1 cellular context compared by ENCODE assay signal in genomic region chr20:63738687-63739128, GRCh38.
A peak's percentile ranks its signal among the peaks of the same experiment; 100 is the strongest.
TF ChIP-seq lines count a peak whose summit lies in the region.

No MANE protein-coding gene starts in this region.

TF ChIP-seq in WTC11, 78 proteins besides CTCF, POLR2A, EP300 and RAD21 (continued from another document):
- TF ChIP-seq PRDM15 (CRISPR knock-in tag; IDR thresholded peaks at IDR 0.05) = peak; percentile 24; the same call in 1 of the 2 replicates
- no peak for TF ChIP-seq AFF4 (CRISPR knock-in tag; IDR thresholded peaks at IDR 0.05; ENCODE audit: borderline replicate concordance)
- TF ChIP-seq HMGXB4 (CRISPR knock-in tag; IDR thresholded peaks at IDR 0.05) = no peak
- no peak for TF ChIP-seq KAT7 (CRISPR knock-in tag; IDR thresholded peaks at IDR 0.05; ENCODE audit: borderline replicate concordance)
- TF ChIP-seq E2F1 (CRISPR knock-in tag; IDR thresholded peaks at IDR 0.05) = no peak
- TF ChIP-seq SP1 (CRISPR knock-in tag; conservative IDR thresholded peaks at IDR 0.05) = 0 out of 2 replicates have a peak, but pooled peaks have one; percentile 17
- TF ChIP-seq ESRRA (CRISPR knock-in tag; IDR thresholded peaks at IDR 0.05; ENCODE audit: borderline replicate concordance) = no peak
- TF ChIP-seq NFYB (CRISPR knock-in tag; conservative IDR thresholded peaks at IDR 0.05; ENCODE audit: low read depth) = no peak
- TF ChIP-seq EMX1 (CRISPR knock-in tag; IDR thresholded peaks at IDR 0.05) = no peak
- TF ChIP-seq E2F4 (CRISPR knock-in tag; IDR thresholded peaks at IDR 0.05; ENCODE audit: borderline replicate concordance, low read depth) = no peak
- no peak for TF ChIP-seq CREB1 (CRISPR knock-in tag; IDR thresholded peaks at IDR 0.05)
- TF ChIP-seq JAZF1 (CRISPR knock-in tag; IDR thresholded peaks at IDR 0.05) = no peak
- TF ChIP-seq STAT6 (CRISPR knock-in tag; conservative IDR thresholded peaks at IDR 0.05; ENCODE audit: low read depth) = no peak
- no peak for TF ChIP-seq ZNF317 (CRISPR knock-in tag; IDR thresholded peaks at IDR 0.05; ENCODE audit: borderline replicate concordance, low read depth)
TF ChIP-seq in WTC11: peak in this region for 3.
